Comparison of ENCODE assay signal across 8 cellular contexts in genomic region chr5:123937230-123937629, GRCh38.
DNase-seq lines count a peak whose midpoint lies in the region; ATAC-seq and TF ChIP-seq lines count a peak whose summit lies in the region.

No MANE protein-coding gene starts in this region.

- no peaks in the 10 kb centered on the region for H3K4me1 Mint-ChIP-seq in nephron progenitor cell

- ATAC-seq in HG02973 (IDR thresholded peaks at IDR 0.05; ENCODE audit: unreplicated experiment) (no peak), GM21423 (IDR thresholded peaks at IDR 0.05; ENCODE audit: unreplicated experiment) (no peak)

- no peaks in the 10 kb centered on the region for H3K27me3 ChIP-seq in dorsolateral prefrontal cortex

- H3K4me3 Mint-ChIP-seq in nephron progenitor cell = no peak overlapping the region

- H3K4me3 ChIP-seq in GM12875 (ENCODE audit: low read depth, low read length) (no peak overlapping the region), dorsolateral prefrontal cortex (no peak overlapping the region)

- TF ChIP-seq CTCF in GM12875 (IDR thresholded peaks at IDR 0.05; ENCODE audit: borderline replicate concordance, insufficient read depth, low read depth, low read length) (peak; percentile 37; the same call in 1 of the 2 replicates), dorsolateral prefrontal cortex (IDR thresholded peaks at IDR 0.05 in 54 of 56, conservative IDR thresholded peaks at IDR 0.05 in 2 of 56; ENCODE audit: low read depth in 1 of 56, partially characterized antibody in 56 of 56) (peak in 51 of 56 donors; percentile 21 to 68 (median 43)), nephron progenitor cell (IDR thresholded peaks at IDR 0.05) (peak; percentile 7)

- H3K27me3 Mint-ChIP-seq in nephron progenitor cell (ENCODE audit: low read depth, poor library complexity) = no peaks in the 10 kb centered on the region

- DNase-seq in A172 (ENCODE audit: low spot score) = peak; percentile 86
- DNase-seq in NOMO-1 treated with dmso at 0.1 percent for 144 hours (lab: John Stamatoyannopoulos, UW; ENCODE audit: unreplicated experiment) = peak; percentile 20
- DNase-seq in dorsolateral prefrontal cortex = no peak
- no peak for DNase-seq in nephron progenitor cell
- no peak for DNase-seq in GF-D8 (lab: John Stamatoyannopoulos, UW)

- intact Hi-C loops in dorsolateral prefrontal cortex (cut with DNase I) = no loop called here

- no peak overlapping the region for H3K27ac Mint-ChIP-seq in nephron progenitor cell

- peaks cover 92% of the 10 kb centered on the region for H3K9me3 Mint-ChIP-seq in nephron progenitor cell

- H3K27ac ChIP-seq in dorsolateral prefrontal cortex = no peak overlapping the region

- H3K36me3 Mint-ChIP-seq in nephron progenitor cell (ENCODE audit: low read depth) = peaks cover 73% of the 10 kb centered on the region

Comparison
In these comparisons a context has a peak if more than half of its experiments do, and no peak if none do; other contexts are left out.
1. DNase-seq: peak in A172 (single experiment) and NOMO-1 treated with dmso at 0.1 percent for 144 hours (single experiment); none in dorsolateral prefrontal cortex (0 of 10), nephron progenitor cell (single experiment) and GF-D8 (single experiment).
2. Peak in every context shown above with its lines, with median percentiles within 50 percentile points of each other: CTCF ChIP-seq.